1 cellular context compared by ENCODE assay signal in genomic region chr1:26200413-26200812, GRCh38.
TF ChIP-seq lines count a peak whose summit lies in the region.

No MANE protein-coding gene starts in this region.

TF ChIP-seq in GM23338, 12 proteins besides CTCF, POLR2A, EP300 and RAD21 (continued from another document):
- TF ChIP-seq ZNF462 (CRISPR knock-in tag; IDR thresholded peaks at IDR 0.05) (no peak), ZNF114 (CRISPR knock-in tag; IDR thresholded peaks at IDR 0.05) (no peak), STAT1 (IDR thresholded peaks at IDR 0.05; ENCODE audit: unreplicated experiment) (no peak), REST (IDR thresholded peaks at IDR 0.05; ENCODE audit: unreplicated experiment) (no peak), ETS1 (IDR thresholded peaks at IDR 0.05) (no peak), ZNF331 (CRISPR knock-in tag; IDR thresholded peaks at IDR 0.05; ENCODE audit: low read depth) (no peak)
TF ChIP-seq in GM23338: peak in this region for 0.
